In genomic region chr12:121789800-121790748, GRCh38 we compare ENCODE assay signal across 9 cellular contexts. TPM values are rescaled to one million over a fixed set of nuclear protein-coding genes. Genes with fewer than 3 reads are reported as not detected.
DNase-seq lines count a peak whose midpoint lies in the region; ATAC-seq, FAIRE-seq and TF ChIP-seq lines count a peak whose summit lies in the region.
"Had no signal": no experiment of that assay in that cellular context is flagged by ENCODE, and none has a peak within 500 bp of the region (broad histone marks: within the 10 kb centered on the region; RNA-seq: fewer than 3 reads in every experiment).

No MANE protein-coding gene starts in this region.

- H3K36me3 ChIP-seq in IMR-90 (ENCODE audit: control insufficient read depth, insufficient read depth, low read length) (no peaks in the 10 kb centered on the region), esophagus muscularis mucosa (peaks cover 0 to 1% (median 0%) of the 10 kb centered on the region in 4 donors), spleen (peaks cover 0 to 18% (median 0%) of the 10 kb centered on the region in 6 donors)

- H2BK20ac ChIP-seq in IMR-90 (ENCODE audit: low read depth, low read length) = no peak overlapping the region

- no peak for TF ChIP-seq POLR2A in A549 (IDR thresholded peaks at IDR 0.05; ENCODE audit: low read length)
- TF ChIP-seq POLR2A in IMR-90 (IDR thresholded peaks at IDR 0.05; ENCODE audit: low read depth, low read length) = no peak
- TF ChIP-seq POLR2A in esophagus muscularis mucosa (IDR thresholded peaks at IDR 0.05; ENCODE audit: low read depth) = no peak
- TF ChIP-seq POLR2A in spleen (IDR thresholded peaks at IDR 0.05) = peak in 2 of 3 donors; percentile 28 to 30

- H3K27me3 ChIP-seq in IMR-90 (ENCODE audit: control insufficient read depth, insufficient read depth, low read length) (no peaks in the 10 kb centered on the region), esophagus muscularis mucosa (no peaks in the 10 kb centered on the region), spleen (replicated peaks in 1 of 7) (no peaks in the 10 kb centered on the region), foreskin keratinocyte (no peaks in the 10 kb centered on the region)

- no peak overlapping the region; the same call in 1 of the 2 replicates for H2BK120ac ChIP-seq in IMR-90 (ENCODE audit: low read depth, low read length)

- dilution Hi-C loops in IMR-90 (cut with HindIII; ENCODE audit: low sequenced_read_pairs, unreplicated experiment) = no loop called here

- H4K5ac ChIP-seq in IMR-90 (ENCODE audit: low read depth, low read length) = no peak overlapping the region

- no peak for TF ChIP-seq EP300 in A549 (IDR thresholded peaks at IDR 0.05)
- TF ChIP-seq EP300 in esophagus muscularis mucosa (IDR thresholded peaks at IDR 0.05) = no peak

- ATAC-seq in A549 (no peak), GM19463 (IDR thresholded peaks at IDR 0.05; ENCODE audit: unreplicated experiment) (peak; percentile 45), IMR-90 (ENCODE audit: low read depth) (no peak), foreskin keratinocyte (no peak)

- H3K27ac ChIP-seq in A549 (peak overlapping the region; percentile 49 to 100), IMR-90 (ENCODE audit: insufficient read depth, low read length) (no peak overlapping the region), esophagus muscularis mucosa (replicated peaks in 1 of 4) (peak overlapping the region; percentile 23 to 67 (median 43)), spleen (peak overlapping the region; percentile 93 to 100 (median 100)), foreskin keratinocyte (no peak overlapping the region)

- no peak overlapping the region for H3K18ac ChIP-seq in IMR-90 (ENCODE audit: low read depth, low read length)

- H3K56ac ChIP-seq in IMR-90 (ENCODE audit: extremely low read depth, insufficient read depth, low read length) = no peak overlapping the region

- H3K79me1 ChIP-seq in IMR-90 (ENCODE audit: low read depth in 1 of 2, low read length in 2 of 2) = peaks cover 0 to 11% of the 10 kb centered on the region in 2 experiments; a peak in 2 of 4 replicates

- peak overlapping the region; percentile 73; the same call in 1 of the 2 replicates for H2AK5ac ChIP-seq in IMR-90 (ENCODE audit: low read depth, low read length)

- POLR2A ChIA-PET in A549 (lab: Yijun Ruan, JAX) (interaction anchor here (0.7 kb wide), 1 partner anchor 25 kb away, joined by 3 read pairs; no protein-coding TSS in a partner anchor), IMR-90 (lab: Charles Lee; ENCODE audit: unreplicated experiment) (no interaction called here)

- no peak overlapping the region for H3K4ac ChIP-seq in IMR-90 (ENCODE audit: low read depth, low read length)

- intact Hi-C loops in IMR-90 (cut with micrococcal nuclease) (loop anchor here (5.0 to 10.0 kb wide), 2 partner anchors 78 to 235 kb away; partner anchors contain the start of gene TMEM120B), esophagus muscularis mucosa (cut with DNase I) (no loop called here), spleen (cut with DNase I; ENCODE audit: low total_unique reads) (loop anchor here (5.0 kb wide), 1 partner anchor 93 kb away; no protein-coding TSS in a partner anchor)

- H2BK5ac ChIP-seq in IMR-90 (ENCODE audit: low read depth, low read length, poor library complexity, severe bottlenecking) = no peak overlapping the region

- H3K4me3 ChIP-seq in A549 = no peak overlapping the region
- no peak overlapping the region for H3K4me3 ChIP-seq in IMR-90 (ENCODE audit: insufficient read depth, low read depth, low read length)
- H3K4me3 ChIP-seq in esophagus muscularis mucosa = no peak overlapping the region
- peak overlapping the region in 7 of 8 donors; percentile 6 to 80 (median 26) for H3K4me3 ChIP-seq in spleen

- CTCF ChIA-PET in A549 (lab: Yijun Ruan, JAX) = interaction anchor here (1.2 to 72.2 kb wide), 5 partner anchors 4 to 98 kb away, joined by 3 to 2657 read pairs (median 322); partner anchors contain the start of genes PSMD9, RHOF and SETD1B
- CTCF ChIA-PET in IMR-90 (lab: Yijun Ruan, JAX) = no interaction called here

- WGBS in A549 (ENCODE audit: missing lambda C conversion rate) = 76% methylated on average over 28 of the region's 28 CpGs
- 69% methylated on average over 12 of the region's 28 CpGs; no CpG with 5 or more reads in 1 of the 2 experiments for WGBS in IMR-90 (ENCODE audit: extremely low coverage in 2 of 2, insufficient read length in 1 of 2), 2 experiments
- WGBS in esophagus muscularis mucosa = 64% methylated on average over 26 of the region's 28 CpGs
- 20 to 45% (median 25%) methylated on average over 18 to 28 of the region's 28 CpGs for WGBS in spleen, 5 donors

- in situ Hi-C loops in IMR-90 (cut with MboI; ENCODE audit: low sequenced_read_pairs) = no loop called here

- no peak overlapping the region for H3K9ac ChIP-seq in IMR-90 (ENCODE audit: low read depth, low read length)

- H2BK15ac ChIP-seq in IMR-90 (ENCODE audit: low read depth, low read length) = no peak overlapping the region

- H3K4me1 ChIP-seq in A549 (peaks cover 76% of the 10 kb centered on the region), IMR-90 (ENCODE audit: control insufficient read depth, insufficient read depth, low read length) (peaks cover 9% of the 10 kb centered on the region), esophagus muscularis mucosa (peaks cover 37 to 42% (median 39%) of the 10 kb centered on the region in 4 donors), spleen (peaks cover 71 to 100% (median 99%) of the 10 kb centered on the region in 6 donors), foreskin keratinocyte (peaks cover under 1% of the 10 kb centered on the region)

- peak overlapping the region; percentile 80 for H2AK9ac ChIP-seq in IMR-90 (replicated peaks; ENCODE audit: low read depth, low read length, poor library complexity)

- H3K23ac ChIP-seq in IMR-90 (ENCODE audit: low read depth, low read length) = peak overlapping the region; percentile 53; the same call in 1 of the 2 replicates

- H4K8ac ChIP-seq in IMR-90 (ENCODE audit: low read depth in 2 of 2, low read length in 2 of 2) = peak overlapping the region in 1 of 2 experiments; percentile 15; a peak in 1 of 4 replicates

- H3K9me1 ChIP-seq in IMR-90 (ENCODE audit: insufficient read depth, low read length) = peaks cover 9% of the 10 kb centered on the region; the same call in 1 of the 2 replicates

- peak overlapping the region; percentile 78 for H3K4me2 ChIP-seq in A549
- no peak overlapping the region for H3K4me2 ChIP-seq in IMR-90 (ENCODE audit: low read depth, low read length)

- FAIRE-seq in A549 (lab: Jason Lieb, UNC) = no peak
- FAIRE-seq: A204.1 had no signal

- H4K20me1 ChIP-seq in IMR-90 (ENCODE audit: insufficient read depth, low read length) = peaks cover 11% of the 10 kb centered on the region; the same call in 1 of the 2 replicates

- TF ChIP-seq CTCF in A549 (IDR thresholded peaks at IDR 0.05) = no peak
- TF ChIP-seq CTCF in IMR-90 (conservative IDR thresholded peaks at IDR 0.05; ENCODE audit: low read depth, low read length) = no peak
- no peak for TF ChIP-seq CTCF in esophagus muscularis mucosa (IDR thresholded peaks at IDR 0.05)
- TF ChIP-seq CTCF in spleen (IDR thresholded peaks at IDR 0.05 in 8 of 11, conservative IDR thresholded peaks at IDR 0.05 in 3 of 11) = peak in 3 of 11 experiments; percentile 15 to 32 (median 18)
- TF ChIP-seq CTCF in foreskin keratinocyte (conservative IDR thresholded peaks at IDR 0.05) = no peak

- no peak overlapping the region for H4K91ac ChIP-seq in IMR-90 (ENCODE audit: insufficient read depth, low read depth, low read length)

- H3K14ac ChIP-seq in IMR-90 (replicated peaks; ENCODE audit: low read depth, low read length) = no peak overlapping the region; the same call in 1 of the 2 replicates

- TF ChIP-seq RAD21 in A549 (conservative IDR thresholded peaks at IDR 0.05 in 1 of 2, IDR thresholded peaks at IDR 0.05 in 1 of 2) (no peak), IMR-90 (IDR thresholded peaks at IDR 0.05; ENCODE audit: low read length) (no peak)

- DNase-seq in A549 (ENCODE audit: low read depth in 1 of 2, low spot score in 1 of 2) = no peak
- peak; percentile 34 for DNase-seq in IMR-90
- DNase-seq in activated CD4-positive, alpha-beta T cell treated with anti-CD3 and anti-CD28 coated beads, Interleukin-2, amount 50 U/mL, for 4 hours = peak; percentile 94
- no peak for DNase-seq in esophagus muscularis mucosa (ENCODE audit: extremely low spot score)
- DNase-seq in spleen = peak; percentile 99
- no peak for DNase-seq in foreskin keratinocyte
- DNase-seq in NCI-H82 treated with DMSO at 0.1 percent for 48 hours (lab: John Stamatoyannopoulos, UW; ENCODE audit: unreplicated experiment) = no peak

- H3K9me3 ChIP-seq in A549 (no peaks in the 10 kb centered on the region), IMR-90 (ENCODE audit: control insufficient read depth, insufficient read depth, low read length) (no peaks in the 10 kb centered on the region), esophagus muscularis mucosa (no peaks in the 10 kb centered on the region), spleen (no peaks in the 10 kb centered on the region)

- H2AFZ ChIP-seq in IMR-90 (replicated peaks; ENCODE audit: low read length, poor library complexity) = peak overlapping the region; percentile 65

- no TSS peak for BruUV-seq in IMR-90 (replicated peaks; lab: Mats Ljungman, UMichigan)

RNA-seq across cellular contexts. Expression of gene RHOF, which starts 3.4 kb away (rescaled TPM):
- polyA plus RNA-seq in A549 (2011; rRNA removed) = 47.1 and 48.0 TPM in 2 replicates
- 84.7 and 94.6 TPM in 2 replicates for polyA plus RNA-seq in A549 (2012; cell fraction: cytosol; rRNA removed)
- 108 and 113 TPM in 2 replicates for polyA plus RNA-seq in A549 (2012; cell fraction: nucleus; rRNA removed)
- polyA plus RNA-seq in A549 (2017; fragmentation: RNase III; extraction: RNeasy Plus Mini Kit Qiagen cat#74134 plus additional on column Dnase treatment) = 48.6 to 52.3 TPM (median 51.8 TPM) in 3 replicates
- 88.9 and 139 TPM in 2 replicates for polyA minus RNA-seq in A549 (2011; rRNA and poly(A)+ RNA removed)
- 3.0 and 3.9 TPM in 2 replicates for total RNA-seq in IMR-90 (2012; rRNA removed)
- polyA plus RNA-seq in IMR-90 (2012; rRNA removed) = 5.1 and 5.3 TPM in 2 replicates
- polyA plus RNA-seq in IMR-90 (2012; cell fraction: cytosol; rRNA removed) = 4.7 and 7.8 TPM in 2 replicates
- 14.0 and 15.7 TPM in 2 replicates for polyA plus RNA-seq in IMR-90 (2012; cell fraction: nucleus; rRNA removed; ENCODE audit: low replicate concordance)
- total RNA-seq in esophagus muscularis mucosa = 10 to 100 TPM in 3 of 4 donors, 1 to 10 TPM in 1; 7.0 to 23.2 (median 15.9) TPM
- total RNA-seq in spleen = 10 to 100 TPM; 45.2 to 71.7 (median 54.6) TPM
- polyA plus RNA-seq in spleen = 10 to 100 TPM; 18.4 to 29.4 (median 20.3) TPM
- 5.0 and 5.5 TPM in 2 replicates for total RNA-seq in foreskin keratinocyte
- 4.8 and 6.0 TPM in 2 replicates for polyA plus RNA-seq in foreskin keratinocyte

RNA-seq across cellular contexts. Expression of gene SETD1B, which starts 13.7 kb away (rescaled TPM):
- polyA plus RNA-seq in A549 (2011; rRNA removed) (1.1 and 2.1 TPM in 2 replicates), A549 (2017; fragmentation: RNase III; extraction: RNeasy Plus Mini Kit Qiagen cat#74134 plus additional on column Dnase treatment) (7.4 to 8.6 TPM (median 8.0 TPM) in 3 replicates), IMR-90 (2012; rRNA removed) (5.1 and 5.5 TPM in 2 replicates), spleen (10 to 100 TPM in 1 of 3 donors, 1 to 10 TPM in 2; 3.3 to 11.9 (median 5.3) TPM), foreskin keratinocyte (2.2 and 2.6 TPM in 2 replicates)
- polyA plus RNA-seq in A549 (2012; cell fraction: cytosol; rRNA removed) = 2.2 and 3.1 TPM in 2 replicates
- 6.5 and 9.1 TPM in 2 replicates for polyA plus RNA-seq in A549 (2012; cell fraction: nucleus; rRNA removed)
- 2.6 and 4.2 TPM in 2 replicates for polyA minus RNA-seq in A549 (2011; rRNA and poly(A)+ RNA removed)
- total RNA-seq in IMR-90 (2012; rRNA removed) (0.83 and 0.90 TPM in 2 replicates), esophagus muscularis mucosa (10 to 100 TPM in 3 of 4 donors, 1 to 10 TPM in 1; 9.4 to 27.1 (median 19.9) TPM), spleen (10 to 100 TPM; 19.9 to 37.7 (median 31.8) TPM), foreskin keratinocyte (5.5 and 6.1 TPM in 2 replicates)
- polyA plus RNA-seq in IMR-90 (2012; cell fraction: cytosol; rRNA removed) = 3.1 and 3.5 TPM in 2 replicates
- 14.8 and 15.1 TPM in 2 replicates for polyA plus RNA-seq in IMR-90 (2012; cell fraction: nucleus; rRNA removed; ENCODE audit: low replicate concordance)

Comparison
In these comparisons a context has a peak if more than half of its experiments do, and no peak if none do; other contexts are left out.
1. DNase-seq: peak in IMR-90 (single experiment), activated CD4-positive, alpha-beta T cell treated with anti-CD3 and anti-CD28 coated beads, Interleukin-2, amount 50 U/mL, for 4 hours (2 of 2) and spleen (single experiment); none in A549 (0 of 2), esophagus muscularis mucosa (single experiment), foreskin keratinocyte (0 of 2) and NCI-H82 treated with DMSO at 0.1 percent for 48 hours (single experiment).
2. H3K27ac ChIP-seq: peak in A549 (2 of 2), esophagus muscularis mucosa (4 of 4) and spleen (8 of 8); none in IMR-90 (single experiment) and foreskin keratinocyte (single experiment).
3. H3K4me3 ChIP-seq: peak in spleen (7 of 8); none in A549 (single experiment), IMR-90 (single experiment) and esophagus muscularis mucosa (0 of 4).
4. POLR2A ChIP-seq: peak in spleen (2 of 3); none in A549 (single experiment), IMR-90 (single experiment) and esophagus muscularis mucosa (single experiment).